19 cellular contexts compared by ENCODE assay signal in the genomic region with DNA sequence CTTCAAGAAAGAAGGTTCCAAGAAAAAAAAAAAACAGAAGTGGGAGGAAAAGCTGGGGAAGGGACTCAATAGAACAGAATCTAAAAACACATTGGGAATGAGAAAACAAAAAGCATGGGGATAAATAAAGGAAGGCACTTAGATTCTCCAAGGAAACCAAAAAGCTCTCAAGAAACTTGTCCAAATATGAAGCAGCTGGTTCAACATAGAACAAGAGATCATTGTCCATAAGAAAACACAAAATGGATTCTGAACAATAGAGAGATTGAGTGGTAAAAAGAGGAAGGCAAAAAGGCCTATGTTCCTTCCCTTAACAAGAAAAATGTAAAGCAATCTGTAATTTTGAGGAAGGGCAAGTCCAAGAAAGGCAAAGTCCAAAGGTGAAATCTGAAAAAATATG. TPM values are rescaled to one million over a fixed set of nuclear protein-coding genes. Genes with fewer than 3 reads are reported as not detected.
"Had no signal": no experiment of that assay in that cellular context is flagged by ENCODE, and none has a peak within 500 bp of the region (broad histone marks: within the 10 kb centered on the region; RNA-seq: fewer than 3 reads in every experiment).

No MANE protein-coding gene starts in this region.

- DNase-seq: cerebellar nuclear complex; esophagus squamous epithelium; foreskin fibroblast; heart left ventricle; kidney glomerular epithelial cell; mucosa of descending colon; naive thymus-derived CD8-positive, alpha-beta T cell; right lobe of liver; stimulated activated CD4-positive, alpha-beta T cell treated with anti-CD3 and anti-CD28 coated beads, Interleukin-4, amount 100 ng/mL, for 1 hour; stimulated activated CD8-positive, alpha-beta memory T cell treated with anti-CD3 and anti-CD28 coated beads, Interleukin-4, amount 100 ng/mL, for 48 hours; stimulated activated naive CD8-positive, alpha-beta T cell treated with anti-CD3 and anti-CD28 coated beads, Interleukin-15, Interleukin-2, amounts not matched to agents 100 U/mL and 50 U/mL, for 24 hours; tibial artery; upper lobe of right lung had no signal

- H3K4me1 Mint-ChIP-seq: naive thymus-derived CD8-positive, alpha-beta T cell; stimulated activated effector memory CD8-positive, alpha-beta T cell treated with anti-CD3 and anti-CD28 coated beads, Interleukin-12 subunit alpha, Interleukin-12 subunit beta, amount 100 ng/mL, for 72 hours had no signal

- H3K9me3 ChIP-seq: esophagus squamous epithelium, heart left ventricle, mucosa of descending colon, right lobe of liver, tibial artery, upper lobe of right lung had no signal

- H3K4me3 Mint-ChIP-seq: dendritic cell treated with granulocyte-macrophage colony-stimulating factor and Interleukin-4, amounts not matched to agents 40 ng/mL and 50 ng/mL, for 4 days; naive thymus-derived CD8-positive, alpha-beta T cell; stimulated activated effector memory CD8-positive, alpha-beta T cell treated with anti-CD3 and anti-CD28 coated beads, Interleukin-12 subunit alpha, Interleukin-12 subunit beta, amount 100 ng/mL, for 72 hours had no signal

- H3K4me3 ChIP-seq: esophagus squamous epithelium, heart left ventricle, mucosa of descending colon, right lobe of liver, tibial artery, upper lobe of right lung had no signal

- ATAC-seq: heart left ventricle; mucosa of descending colon; naive thymus-derived CD8-positive, alpha-beta T cell; right lobe of liver; stimulated activated effector memory CD8-positive, alpha-beta T cell treated with anti-CD3 and anti-CD28 coated beads, Interleukin-12 subunit alpha, Interleukin-12 subunit beta, amount 100 ng/mL, for 72 hours; stimulated activated naive CD8-positive, alpha-beta T cell treated with anti-CD3 and anti-CD28 coated beads, Interleukin-15, Interleukin-2, amounts not matched to agents 100 U/mL and 50 U/mL, for 24 hours; upper lobe of right lung had no signal

- H3K9me3 Mint-ChIP-seq: stimulated activated effector memory CD8-positive, alpha-beta T cell treated with anti-CD3 and anti-CD28 coated beads, Interleukin-12 subunit alpha, Interleukin-12 subunit beta, amount 100 ng/mL, for 72 hours had no signal

- H3K36me3 ChIP-seq: esophagus squamous epithelium, heart left ventricle, right lobe of liver, tibial artery, upper lobe of right lung had no signal

- H3K27ac Mint-ChIP-seq: dendritic cell treated with granulocyte-macrophage colony-stimulating factor and Interleukin-4, amounts not matched to agents 40 ng/mL and 50 ng/mL, for 4 days; naive thymus-derived CD8-positive, alpha-beta T cell; stimulated activated effector memory CD8-positive, alpha-beta T cell treated with anti-CD3 and anti-CD28 coated beads, Interleukin-12 subunit alpha, Interleukin-12 subunit beta, amount 100 ng/mL, for 72 hours had no signal

- H3K36me3 Mint-ChIP-seq: naive thymus-derived CD8-positive, alpha-beta T cell; stimulated activated effector memory CD8-positive, alpha-beta T cell treated with anti-CD3 and anti-CD28 coated beads, Interleukin-12 subunit alpha, Interleukin-12 subunit beta, amount 100 ng/mL, for 72 hours had no signal

- H3K27me3 ChIP-seq: right lobe of liver had no signal

- H3K4me1 ChIP-seq: right lobe of liver, tibial artery, upper lobe of right lung had no signal

- H3K27ac ChIP-seq: esophagus squamous epithelium, heart left ventricle, right lobe of liver, tibial artery, upper lobe of right lung had no signal

RNA-seq across cellular contexts. Expression of a gene that starts 32.9 kb away (rescaled TPM):
- total RNA-seq: glomerular endothelial cell; lung microvascular endothelial cell; naive thymus-derived CD8-positive, alpha-beta T cell; osteocyte; renal cortical epithelial cell; upper lobe of right lung had no signal
